12 cellular contexts compared by ENCODE assay signal in genomic region chr7:29265208-29265923, GRCh38.
DNase-seq lines count a peak whose midpoint lies in the region; ATAC-seq, FAIRE-seq and TF ChIP-seq lines count a peak whose summit lies in the region.
"Had no signal": no experiment of that assay in that cellular context is flagged by ENCODE, and none has a peak within 500 bp of the region (broad histone marks: within the 10 kb centered on the region; RNA-seq: fewer than 3 reads in every experiment).

No MANE protein-coding gene starts in this region.

- in situ Hi-C loops in G401 (cut with HindIII; ENCODE audit: low sequenced_read_pairs): no loop called here

- H3K27ac ChIP-seq in KMS-11: peak overlapping the region; percentile 2; the same call in 1 of the 2 replicates
- no peak overlapping the region for H3K27ac ChIP-seq in lung (ENCODE audit: low read depth in 1 of 2, low read length in 1 of 2)

- DNase-seq in G401 (ENCODE audit: low spot score) (peak; percentile 37), bronchial epithelial cell (ENCODE audit: low read depth) (peak; percentile 77), lung (ENCODE audit: low spot score) (no peak), UCSD-AML1 (lab: John Stamatoyannopoulos, UW; ENCODE audit: unreplicated experiment) (no peak)
- DNase-seq: EL; NCI-H82; stimulated activated CD4-positive, alpha-beta T cell treated with anti-CD3 and anti-CD28 coated beads, Interleukin-4, amount 100 ng/mL, for 24 hours had no signal

- no peak for TF ChIP-seq CTCF in KMS-11 (conservative IDR thresholded peaks at IDR 0.05; ENCODE audit: low read depth, low read length)
- TF ChIP-seq CTCF in bronchial epithelial cell (IDR thresholded peaks at IDR 0.05; ENCODE audit: insufficient read depth, low read length, severe bottlenecking): no peak
- TF ChIP-seq CTCF in lung (IDR thresholded peaks at IDR 0.05; ENCODE audit: control extremely low read depth, extremely low read depth): no peak

- H3K27me3 ChIP-seq in KMS-11 (ENCODE audit: insufficient read depth, low read depth) (no peaks in the 10 kb centered on the region), bronchial epithelial cell (ENCODE audit: control insufficient read depth, insufficient read depth, low read length) (no peaks in the 10 kb centered on the region), lung (ENCODE audit: control insufficient read depth, insufficient read depth) (no peaks in the 10 kb centered on the region)
- H3K27me3 ChIP-seq: tibial nerve had no signal

- ATAC-seq in lung (ENCODE audit: insufficient read depth, low FRiP score) (peak; percentile 41), GM19467 (IDR thresholded peaks at IDR 0.05; ENCODE audit: unreplicated experiment) (no peak), GM21528 (IDR thresholded peaks at IDR 0.05; ENCODE audit: low FRiP score, unreplicated experiment) (no peak), GM19452 (IDR thresholded peaks at IDR 0.05; ENCODE audit: unreplicated experiment) (no peak)

- H3K36me3 ChIP-seq in KMS-11 (ENCODE audit: insufficient read depth) (no peaks in the 10 kb centered on the region), bronchial epithelial cell (ENCODE audit: control insufficient read depth, insufficient read depth, low read length) (no peaks in the 10 kb centered on the region), lung (ENCODE audit: control insufficient read depth in 2 of 2, insufficient read depth in 2 of 2, low read length in 2 of 2) (no peaks in the 10 kb centered on the region)
- H3K36me3 ChIP-seq: tibial nerve had no signal

- no peak for FAIRE-seq in bronchial epithelial cell (lab: Jason Lieb, UNC)

- H3K4me2 ChIP-seq in KMS-11: peak overlapping the region; percentile 14; the same call in 1 of the 2 replicates

- H3K79me2 ChIP-seq in KMS-11 (ENCODE audit: insufficient read depth, low read depth): no peaks in the 10 kb centered on the region

- WGBS in lung, 2 donors: 49 to 56% methylated on average over 6 of the region's 6 CpGs

- no peak overlapping the region for H3K9ac ChIP-seq in KMS-11

- H3K4me3 ChIP-seq in KMS-11 (IDR thresholded peaks at IDR 0.05; ENCODE audit: insufficient read depth, low read depth, low read length): no peak overlapping the region
- no peak overlapping the region for H3K4me3 ChIP-seq in bronchial epithelial cell (ENCODE audit: low read depth, low read length)
- H3K4me3 ChIP-seq in lung: no peak overlapping the region
- H3K4me3 ChIP-seq: tibial nerve had no signal

- H3K9me3 ChIP-seq in lung (ENCODE audit: control insufficient read depth in 2 of 2, insufficient read depth in 1 of 2, low read length in 1 of 2): no peaks in the 10 kb centered on the region
- H3K9me3 ChIP-seq: tibial nerve had no signal

- H2AFZ ChIP-seq in KMS-11 (ENCODE audit: low read depth): no peak overlapping the region

- no peaks in the 10 kb centered on the region for H4K20me1 ChIP-seq in KMS-11 (ENCODE audit: insufficient read depth)

- H3K4me1 ChIP-seq in KMS-11 (ENCODE audit: low read depth, poor library complexity, severe bottlenecking): peaks cover 19% of the 10 kb centered on the region
- H3K4me1 ChIP-seq in lung (ENCODE audit: control insufficient read depth in 2 of 2, insufficient read depth in 2 of 2, low read length in 2 of 2): peaks cover 0 to 4% of the 10 kb centered on the region in 2 donors
- H3K4me1 ChIP-seq: tibial nerve had no signal

Comparison
In these comparisons a context has a peak if more than half of its experiments do, and no peak if none do; other contexts are left out.
1. DNase-seq: peak in G401 (single experiment) and bronchial epithelial cell (single experiment); none in lung (single experiment) and UCSD-AML1 (single experiment).